In genomic region chr2:78541451-78542267, GRCh38 we compare ENCODE assay signal across 1 cellular context.
A peak's percentile ranks its signal among the peaks of the same experiment; 100 is the strongest.
TF ChIP-seq lines count a peak whose summit lies in the region.

No MANE protein-coding gene starts in this region.

TF ChIP-seq in HepG2, 621 proteins besides CTCF, POLR2A, EP300 and RAD21 (continued from another document and continues in another):
- TF ChIP-seq, protein P1, sequence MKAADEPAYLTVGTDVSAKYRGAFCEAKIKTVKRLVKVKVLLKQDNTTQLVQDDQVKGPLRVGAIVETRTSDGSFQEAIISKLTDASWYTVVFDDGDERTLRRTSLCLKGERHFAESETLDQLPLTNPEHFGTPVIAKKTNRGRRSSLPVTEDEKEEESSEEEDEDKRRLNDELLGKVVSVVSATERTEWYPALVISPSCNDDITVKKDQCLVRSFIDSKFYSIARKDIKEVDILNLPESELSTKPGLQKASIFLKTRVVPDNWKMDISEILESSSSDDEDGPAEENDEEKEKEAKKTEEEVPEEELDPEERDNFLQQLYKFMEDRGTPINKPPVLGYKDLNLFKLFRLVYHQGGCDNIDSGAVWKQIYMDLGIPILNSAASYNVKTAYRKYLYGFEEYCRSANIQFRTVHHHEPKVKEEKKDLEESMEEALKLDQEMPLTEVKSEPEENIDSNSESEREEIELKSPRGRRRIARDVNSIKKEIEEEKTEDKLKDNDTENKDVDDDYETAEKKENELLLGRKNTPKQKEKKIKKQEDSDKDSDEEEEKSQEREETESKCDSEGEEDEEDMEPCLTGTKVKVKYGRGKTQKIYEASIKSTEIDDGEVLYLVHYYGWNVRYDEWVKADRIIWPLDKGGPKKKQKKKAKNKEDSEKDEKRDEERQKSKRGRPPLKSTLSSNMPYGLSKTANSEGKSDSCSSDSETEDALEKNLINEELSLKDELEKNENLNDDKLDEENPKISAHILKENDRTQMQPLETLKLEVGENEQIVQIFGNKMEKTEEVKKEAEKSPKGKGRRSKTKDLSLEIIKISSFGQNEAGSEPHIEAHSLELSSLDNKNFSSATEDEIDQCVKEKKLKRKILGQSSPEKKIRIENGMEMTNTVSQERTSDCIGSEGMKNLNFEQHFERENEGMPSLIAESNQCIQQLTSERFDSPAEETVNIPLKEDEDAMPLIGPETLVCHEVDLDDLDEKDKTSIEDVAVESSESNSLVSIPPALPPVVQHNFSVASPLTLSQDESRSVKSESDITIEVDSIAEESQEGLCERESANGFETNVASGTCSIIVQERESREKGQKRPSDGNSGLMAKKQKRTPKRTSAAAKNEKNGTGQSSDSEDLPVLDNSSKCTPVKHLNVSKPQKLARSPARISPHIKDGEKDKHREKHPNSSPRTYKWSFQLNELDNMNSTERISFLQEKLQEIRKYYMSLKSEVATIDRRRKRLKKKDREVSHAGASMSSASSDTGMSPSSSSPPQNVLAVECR (CRISPR knock-in tag; IDR thresholded peaks at IDR 0.05; ENCODE audit: borderline replicate concordance) = peak; percentile 76; the same call in 1 of the 2 replicates
- peak; percentile 87 for TF ChIP-seq IRF2 (CRISPR knock-in tag; IDR thresholded peaks at IDR 0.05)
- TF ChIP-seq ZNF317 (CRISPR knock-in tag; IDR thresholded peaks at IDR 0.05) = peak; percentile 76
- TF ChIP-seq, protein P2, sequence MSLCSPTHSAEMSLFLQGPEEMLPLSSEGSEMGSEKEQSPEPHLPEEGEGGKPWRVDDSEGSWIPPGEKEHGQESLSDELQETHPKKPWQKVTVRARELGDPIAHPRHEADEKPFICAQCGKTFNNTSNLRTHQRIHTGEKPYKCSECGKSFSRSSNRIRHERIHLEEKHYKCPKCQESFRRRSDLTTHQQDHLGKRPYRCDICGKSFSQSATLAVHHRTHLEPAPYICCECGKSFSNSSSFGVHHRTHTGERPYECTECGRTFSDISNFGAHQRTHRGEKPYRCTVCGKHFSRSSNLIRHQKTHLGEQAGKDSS (CRISPR knock-in tag; IDR thresholded peaks at IDR 0.05; ENCODE audit: borderline replicate concordance, low read depth) = no peak; the same call in none of the 2 replicates
- TF ChIP-seq EEA1 (CRISPR knock-in tag; IDR thresholded peaks at IDR 0.05; ENCODE audit: borderline replicate concordance) = no peak
- TF ChIP-seq, protein P3, sequence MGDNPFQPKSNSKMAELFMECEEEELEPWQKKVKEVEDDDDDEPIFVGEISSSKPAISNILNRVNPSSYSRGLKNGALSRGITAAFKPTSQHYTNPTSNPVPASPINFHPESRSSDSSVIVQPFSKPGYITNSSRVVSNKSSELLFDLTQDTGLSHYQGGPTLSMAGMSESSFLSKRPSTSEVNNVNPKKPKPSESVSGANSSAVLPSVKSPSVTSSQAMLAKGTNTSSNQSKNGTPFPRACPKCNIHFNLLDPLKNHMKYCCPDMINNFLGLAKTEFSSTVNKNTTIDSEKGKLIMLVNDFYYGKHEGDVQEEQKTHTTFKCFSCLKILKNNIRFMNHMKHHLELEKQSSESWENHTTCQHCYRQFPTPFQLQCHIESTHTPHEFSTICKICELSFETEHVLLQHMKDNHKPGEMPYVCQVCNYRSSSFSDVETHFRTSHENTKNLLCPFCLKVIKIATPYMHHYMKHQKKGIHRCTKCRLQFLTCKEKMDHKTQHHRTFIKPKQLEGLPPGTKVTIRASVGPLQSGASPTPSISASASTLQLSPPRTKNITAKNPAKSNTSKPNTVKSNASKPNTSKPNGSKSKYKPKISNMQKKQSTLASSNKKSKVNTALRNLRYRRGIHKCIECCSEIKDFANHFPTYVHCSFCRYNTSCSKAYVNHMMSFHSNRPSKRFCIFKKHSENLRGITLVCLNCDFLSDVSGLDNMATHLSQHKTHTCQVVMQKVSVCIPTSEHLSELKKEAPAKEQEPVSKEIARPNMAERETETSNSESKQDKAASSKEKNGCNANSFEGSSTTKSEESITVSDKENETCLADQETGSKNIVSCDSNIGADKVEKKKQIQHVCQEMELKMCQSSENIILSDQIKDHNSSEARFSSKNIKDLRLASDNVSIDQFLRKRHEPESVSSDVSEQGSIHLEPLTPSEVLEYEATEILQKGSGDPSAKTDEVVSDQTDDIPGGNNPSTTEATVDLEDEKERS (CRISPR knock-in tag; IDR thresholded peaks at IDR 0.05) = peak; percentile 61
- peak; percentile 40; the same call in 1 of the 2 replicates for TF ChIP-seq HINFP (CRISPR knock-in tag; IDR thresholded peaks at IDR 0.05; ENCODE audit: low read depth)
- TF ChIP-seq, protein P4, sequence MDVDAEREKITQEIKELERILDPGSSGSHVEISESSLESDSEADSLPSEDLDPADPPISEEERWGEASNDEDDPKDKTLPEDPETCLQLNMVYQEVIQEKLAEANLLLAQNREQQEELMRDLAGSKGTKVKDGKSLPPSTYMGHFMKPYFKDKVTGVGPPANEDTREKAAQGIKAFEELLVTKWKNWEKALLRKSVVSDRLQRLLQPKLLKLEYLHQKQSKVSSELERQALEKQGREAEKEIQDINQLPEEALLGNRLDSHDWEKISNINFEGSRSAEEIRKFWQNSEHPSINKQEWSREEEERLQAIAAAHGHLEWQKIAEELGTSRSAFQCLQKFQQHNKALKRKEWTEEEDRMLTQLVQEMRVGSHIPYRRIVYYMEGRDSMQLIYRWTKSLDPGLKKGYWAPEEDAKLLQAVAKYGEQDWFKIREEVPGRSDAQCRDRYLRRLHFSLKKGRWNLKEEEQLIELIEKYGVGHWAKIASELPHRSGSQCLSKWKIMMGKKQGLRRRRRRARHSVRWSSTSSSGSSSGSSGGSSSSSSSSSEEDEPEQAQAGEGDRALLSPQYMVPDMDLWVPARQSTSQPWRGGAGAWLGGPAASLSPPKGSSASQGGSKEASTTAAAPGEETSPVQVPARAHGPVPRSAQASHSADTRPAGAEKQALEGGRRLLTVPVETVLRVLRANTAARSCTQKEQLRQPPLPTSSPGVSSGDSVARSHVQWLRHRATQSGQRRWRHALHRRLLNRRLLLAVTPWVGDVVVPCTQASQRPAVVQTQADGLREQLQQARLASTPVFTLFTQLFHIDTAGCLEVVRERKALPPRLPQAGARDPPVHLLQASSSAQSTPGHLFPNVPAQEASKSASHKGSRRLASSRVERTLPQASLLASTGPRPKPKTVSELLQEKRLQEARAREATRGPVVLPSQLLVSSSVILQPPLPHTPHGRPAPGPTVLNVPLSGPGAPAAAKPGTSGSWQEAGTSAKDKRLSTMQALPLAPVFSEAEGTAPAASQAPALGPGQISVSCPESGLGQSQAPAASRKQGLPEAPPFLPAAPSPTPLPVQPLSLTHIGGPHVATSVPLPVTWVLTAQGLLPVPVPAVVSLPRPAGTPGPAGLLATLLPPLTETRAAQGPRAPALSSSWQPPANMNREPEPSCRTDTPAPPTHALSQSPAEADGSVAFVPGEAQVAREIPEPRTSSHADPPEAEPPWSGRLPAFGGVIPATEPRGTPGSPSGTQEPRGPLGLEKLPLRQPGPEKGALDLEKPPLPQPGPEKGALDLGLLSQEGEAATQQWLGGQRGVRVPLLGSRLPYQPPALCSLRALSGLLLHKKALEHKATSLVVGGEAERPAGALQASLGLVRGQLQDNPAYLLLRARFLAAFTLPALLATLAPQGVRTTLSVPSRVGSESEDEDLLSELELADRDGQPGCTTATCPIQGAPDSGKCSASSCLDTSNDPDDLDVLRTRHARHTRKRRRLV (CRISPR knock-in tag; IDR thresholded peaks at IDR 0.05) = peak; percentile 90
- TF ChIP-seq STAT5B (CRISPR knock-in tag; IDR thresholded peaks at IDR 0.05) = no peak
- no peak for TF ChIP-seq TEAD2 (CRISPR knock-in tag; IDR thresholded peaks at IDR 0.05)
- no peak for TF ChIP-seq HNRNPH1 (optimal IDR thresholded peaks at IDR 0.05; ENCODE audit: low read depth, low read length)
- peak; percentile 74 for TF ChIP-seq RXRA (CRISPR knock-in tag; IDR thresholded peaks at IDR 0.05)
- no peak for TF ChIP-seq ZMAT3 (CRISPR knock-in tag; conservative IDR thresholded peaks at IDR 0.05)
- no peak for TF ChIP-seq ONECUT2 (CRISPR knock-in tag; IDR thresholded peaks at IDR 0.05)
- TF ChIP-seq, protein P5, sequence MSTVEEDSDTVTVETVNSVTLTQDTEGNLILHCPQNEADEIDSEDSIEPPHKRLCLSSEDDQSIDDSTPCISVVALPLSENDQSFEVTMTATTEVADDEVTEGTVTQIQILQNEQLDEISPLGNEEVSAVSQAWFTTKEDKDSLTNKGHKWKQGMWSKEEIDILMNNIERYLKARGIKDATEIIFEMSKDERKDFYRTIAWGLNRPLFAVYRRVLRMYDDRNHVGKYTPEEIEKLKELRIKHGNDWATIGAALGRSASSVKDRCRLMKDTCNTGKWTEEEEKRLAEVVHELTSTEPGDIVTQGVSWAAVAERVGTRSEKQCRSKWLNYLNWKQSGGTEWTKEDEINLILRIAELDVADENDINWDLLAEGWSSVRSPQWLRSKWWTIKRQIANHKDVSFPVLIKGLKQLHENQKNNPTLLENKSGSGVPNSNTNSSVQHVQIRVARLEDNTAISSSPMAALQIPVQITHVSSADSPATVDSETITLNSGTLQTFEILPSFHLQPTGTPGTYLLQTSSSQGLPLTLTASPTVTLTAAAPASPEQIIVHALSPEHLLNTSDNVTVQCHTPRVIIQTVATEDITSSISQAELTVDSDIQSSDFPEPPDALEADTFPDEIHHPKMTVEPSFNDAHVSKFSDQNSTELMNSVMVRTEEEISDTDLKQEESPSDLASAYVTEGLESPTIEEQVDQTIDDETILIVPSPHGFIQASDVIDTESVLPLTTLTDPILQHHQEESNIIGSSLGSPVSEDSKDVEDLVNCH (CRISPR knock-in tag; IDR thresholded peaks at IDR 0.05) = 0 out of 2 replicates have a peak, but pooled peaks have one; percentile 61
- 0 out of 2 replicates have a peak, but pooled peaks have one; percentile 20 for TF ChIP-seq NFKBIZ (CRISPR knock-in tag; IDR thresholded peaks at IDR 0.05)
- peak; percentile 67; the same call in 1 of the 2 replicates for TF ChIP-seq NR2C2 (CRISPR knock-in tag; IDR thresholded peaks at IDR 0.05; ENCODE audit: borderline replicate concordance)
- no peak; the same call in 1 of the 2 replicates for TF ChIP-seq ZNF841 (CRISPR knock-in tag; IDR thresholded peaks at IDR 0.05; ENCODE audit: borderline replicate concordance)
- peak; percentile 79; the same call in 1 of the 2 replicates for TF ChIP-seq KDM3A (CRISPR knock-in tag; IDR thresholded peaks at IDR 0.05; ENCODE audit: low read depth)
- peak; percentile 59 for TF ChIP-seq RXRB (CRISPR knock-in tag; IDR thresholded peaks at IDR 0.05; ENCODE audit: borderline replicate concordance)
- peak; percentile 99 for TF ChIP-seq NFE2 (CRISPR knock-in tag; IDR thresholded peaks at IDR 0.05)
- TF ChIP-seq ZNF609 (CRISPR knock-in tag; IDR thresholded peaks at IDR 0.05; ENCODE audit: borderline replicate concordance) = peak; percentile 81
- no peak for TF ChIP-seq ZNF616 (CRISPR knock-in tag; IDR thresholded peaks at IDR 0.05; ENCODE audit: low read depth)
- 0 out of 2 replicates have a peak, but pooled peaks have one; percentile 58 for TF ChIP-seq ZNF570 (CRISPR knock-in tag; IDR thresholded peaks at IDR 0.05; ENCODE audit: borderline replicate concordance)
- TF ChIP-seq PTBP1 (IDR thresholded peaks at IDR 0.05; ENCODE audit: low read depth, low read length, poor library complexity, severe bottlenecking) = no peak
- TF ChIP-seq KDM5B (CRISPR knock-in tag; IDR thresholded peaks at IDR 0.05; ENCODE audit: borderline replicate concordance) = peak; percentile 91
- TF ChIP-seq, protein P6, sequence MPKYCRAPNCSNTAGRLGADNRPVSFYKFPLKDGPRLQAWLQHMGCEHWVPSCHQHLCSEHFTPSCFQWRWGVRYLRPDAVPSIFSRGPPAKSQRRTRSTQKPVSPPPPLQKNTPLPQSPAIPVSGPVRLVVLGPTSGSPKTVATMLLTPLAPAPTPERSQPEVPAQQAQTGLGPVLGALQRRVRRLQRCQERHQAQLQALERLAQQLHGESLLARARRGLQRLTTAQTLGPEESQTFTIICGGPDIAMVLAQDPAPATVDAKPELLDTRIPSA (CRISPR knock-in tag; IDR thresholded peaks at IDR 0.05; ENCODE audit: borderline replicate concordance) = no peak
- no peak for TF ChIP-seq ZNF207 (IDR thresholded peaks at IDR 0.05; ENCODE audit: borderline replicate concordance)
- peak; percentile 66; the same call in 1 of the 2 replicates for TF ChIP-seq ZNF614 (CRISPR knock-in tag; IDR thresholded peaks at IDR 0.05; ENCODE audit: borderline replicate concordance)
